In genomic region chr2:15518759-15519158, GRCh38 we compare ENCODE assay signal across 2 cellular contexts.
A peak's percentile ranks its signal among the peaks of the same experiment; 100 is the strongest.
TF ChIP-seq lines count a peak whose summit lies in the region.
"Not testable (repeated sequence)": the region's sequence is repeated elsewhere in the genome, so short reads cannot be mapped to it uniquely, and the experiment has no call there.

No MANE protein-coding gene starts in this region.

TF ChIP-seq in K562, 482 proteins besides CTCF, POLR2A, EP300 and RAD21:
- peak; percentile 86 for TF ChIP-seq CC2D1A (IDR thresholded peaks at IDR 0.05)
- TF ChIP-seq FOXM1 (IDR thresholded peaks at IDR 0.05; ENCODE audit: low read depth), result peak; percentile 29; the same call in 1 of the 2 replicates
- TF ChIP-seq FOXM1 (CRISPR knock-in tag; IDR thresholded peaks at IDR 0.05; ENCODE audit: low read depth), result not testable (repeated sequence)
- TF ChIP-seq CHAMP1 (IDR thresholded peaks at IDR 0.05), result peak; percentile 98
TF ChIP-seq in K562: peak in this region for 3; not testable (repeated sequence) for 479.

TF ChIP-seq in HepG2, 621 proteins besides CTCF, POLR2A, EP300 and RAD21:
- TF ChIP-seq ZSCAN5A (CRISPR knock-in tag; IDR thresholded peaks at IDR 0.05; ENCODE audit: borderline replicate concordance), result peak; percentile 60; the same call in 1 of the 2 replicates
